ENCODE assay signal across 23 cellular contexts in genomic region chr17:69878661-69879060, GRCh38.
DNase-seq lines count a peak whose midpoint lies in the region; ATAC-seq and TF ChIP-seq lines count a peak whose summit lies in the region.
"Had no signal": no experiment of that assay in that cellular context is flagged by ENCODE, and none has a peak within 500 bp of the region (broad histone marks: within the 10 kb centered on the region; RNA-seq: fewer than 3 reads in every experiment).

No MANE protein-coding gene starts in this region.

- H4K20me1 ChIP-seq in osteoblast (ENCODE audit: insufficient read depth, low read length) = no peaks in the 10 kb centered on the region

- H3K27ac ChIP-seq in RWPE2 (ENCODE audit: poor library complexity, severe bottlenecking) (peak overlapping the region; percentile 46), epithelial cell of prostate (peak overlapping the region; percentile 24), osteoblast (ENCODE audit: low read depth, low read length) (peak overlapping the region; percentile 57), aorta (ENCODE audit: low read depth in 1 of 2, low read length in 2 of 2) (no peak overlapping the region)
- H3K27ac ChIP-seq: A549, Peyer's patch, SJSA1 had no signal

- no peak overlapping the region for H2AFZ ChIP-seq in osteoblast (ENCODE audit: low read length)

- H3K9me3 ChIP-seq in RWPE2 (ENCODE audit: severe bottlenecking) (no peaks in the 10 kb centered on the region), osteoblast (ENCODE audit: low read depth, low read length) (no peaks in the 10 kb centered on the region), aorta (ENCODE audit: control insufficient read depth, low read length) (no peaks in the 10 kb centered on the region)
- H3K9me3 ChIP-seq: Peyer's patch, SJSA1 had no signal

- H3K36me3 ChIP-seq in RWPE2 (ENCODE audit: low read depth) (no peaks in the 10 kb centered on the region), osteoblast (ENCODE audit: insufficient read depth, low read length) (no peaks in the 10 kb centered on the region), aorta (ENCODE audit: control insufficient read depth in 1 of 2, insufficient read depth in 2 of 2, low read length in 1 of 2) (no peaks in the 10 kb centered on the region)
- H3K36me3 ChIP-seq: Peyer's patch, SJSA1 had no signal

- no peaks in the 10 kb centered on the region for H3K79me2 ChIP-seq in osteoblast (ENCODE audit: insufficient read depth, low read length)

- H3K4me3 ChIP-seq in RWPE2 (ENCODE audit: severe bottlenecking) = no peak overlapping the region
- H3K4me3 ChIP-seq in osteoblast (ENCODE audit: insufficient read depth, low read length) = no peak overlapping the region
- no peak overlapping the region for H3K4me3 ChIP-seq in aorta (ENCODE audit: low read length in 2 of 2)
- H3K4me3 ChIP-seq: A549, Peyer's patch, SJSA1 had no signal

- DNase-seq in EH (ENCODE audit: low read depth) (peak; percentile 44), RWPE2 (ENCODE audit: low spot score) (no peak), epithelial cell of prostate (ENCODE audit: low read depth, low spot score) (no peak), osteoblast (ENCODE audit: insufficient read length, low spot score, missing footprints) (peak; percentile 66), NCI-H526 (lab: John Stamatoyannopoulos, UW) (no peak), aorta (no peak), ureter (ENCODE audit: low spot score) (no peak)
- DNase-seq: CD4-positive, CD25-positive, alpha-beta regulatory T cell; GOT3; KG1; MV-4-11; NCI-H1694; NCI-H2081; NCI-H2171; NCI-H345; NCI-H524; NCI-H82; Peyer's patch had no signal

- H3K4me1 ChIP-seq in RWPE2 (ENCODE audit: insufficient read depth, poor library complexity, severe bottlenecking) = peaks cover 22% of the 10 kb centered on the region
- H3K4me1 ChIP-seq in osteoblast (ENCODE audit: insufficient read depth, low read length) = peaks cover 20% of the 10 kb centered on the region
- H3K4me1 ChIP-seq in aorta (ENCODE audit: control insufficient read depth in 1 of 2, insufficient read depth in 2 of 2, low read length in 2 of 2) = no peaks in the 10 kb centered on the region
- H3K4me1 ChIP-seq: A549, Peyer's patch had no signal

- no peaks in the 10 kb centered on the region for H3K27me3 ChIP-seq in RWPE2 (ENCODE audit: insufficient read depth, poor library complexity, severe bottlenecking)
- H3K27me3 ChIP-seq in osteoblast (ENCODE audit: insufficient read depth, low read length) = no peaks in the 10 kb centered on the region
- H3K27me3 ChIP-seq in aorta (ENCODE audit: control insufficient read depth in 1 of 2, insufficient read depth in 2 of 2, low read length in 1 of 2) = no peaks in the 10 kb centered on the region
- H3K27me3 ChIP-seq: Peyer's patch, SJSA1 had no signal

- 67 to 70% methylated on average over 2 of the region's 2 CpGs for WGBS in aorta, 2 donors

- no peak for TF ChIP-seq CTCF in RWPE2 (IDR thresholded peaks at IDR 0.05; ENCODE audit: poor library complexity, severe bottlenecking)
- TF ChIP-seq CTCF in osteoblast (IDR thresholded peaks at IDR 0.05; ENCODE audit: extremely low read depth, low read depth, low read length) = no peak

- ATAC-seq in RWPE2 (ENCODE audit: low read depth) = no peak
- no peak for ATAC-seq in HG02763 (IDR thresholded peaks at IDR 0.05; ENCODE audit: unreplicated experiment)
- ATAC-seq in aorta (ENCODE audit: low FRiP score) = no peak
- ATAC-seq: A549, HCT116, Right ventricle myocardium inferior had no signal

- no peak overlapping the region for H3K4me2 ChIP-seq in osteoblast (ENCODE audit: insufficient read depth, low read length)
- H3K4me2 ChIP-seq: A549 had no signal

- intact Hi-C loops in aorta (cut with DNase I) = no loop called here

Comparison
In these comparisons a context has a peak if more than half of its experiments do, and no peak if none do; other contexts are left out.
1. DNase-seq: peak in EH (single experiment) and osteoblast (single experiment); none in RWPE2 (single experiment), epithelial cell of prostate (single experiment), NCI-H526 (0 of 2), aorta (0 of 2) and ureter (single experiment).
2. H3K27ac ChIP-seq: peak in RWPE2 (single experiment), epithelial cell of prostate (single experiment) and osteoblast (single experiment); none in aorta (0 of 2).